1 cellular context compared by ENCODE assay signal in the genomic region with DNA sequence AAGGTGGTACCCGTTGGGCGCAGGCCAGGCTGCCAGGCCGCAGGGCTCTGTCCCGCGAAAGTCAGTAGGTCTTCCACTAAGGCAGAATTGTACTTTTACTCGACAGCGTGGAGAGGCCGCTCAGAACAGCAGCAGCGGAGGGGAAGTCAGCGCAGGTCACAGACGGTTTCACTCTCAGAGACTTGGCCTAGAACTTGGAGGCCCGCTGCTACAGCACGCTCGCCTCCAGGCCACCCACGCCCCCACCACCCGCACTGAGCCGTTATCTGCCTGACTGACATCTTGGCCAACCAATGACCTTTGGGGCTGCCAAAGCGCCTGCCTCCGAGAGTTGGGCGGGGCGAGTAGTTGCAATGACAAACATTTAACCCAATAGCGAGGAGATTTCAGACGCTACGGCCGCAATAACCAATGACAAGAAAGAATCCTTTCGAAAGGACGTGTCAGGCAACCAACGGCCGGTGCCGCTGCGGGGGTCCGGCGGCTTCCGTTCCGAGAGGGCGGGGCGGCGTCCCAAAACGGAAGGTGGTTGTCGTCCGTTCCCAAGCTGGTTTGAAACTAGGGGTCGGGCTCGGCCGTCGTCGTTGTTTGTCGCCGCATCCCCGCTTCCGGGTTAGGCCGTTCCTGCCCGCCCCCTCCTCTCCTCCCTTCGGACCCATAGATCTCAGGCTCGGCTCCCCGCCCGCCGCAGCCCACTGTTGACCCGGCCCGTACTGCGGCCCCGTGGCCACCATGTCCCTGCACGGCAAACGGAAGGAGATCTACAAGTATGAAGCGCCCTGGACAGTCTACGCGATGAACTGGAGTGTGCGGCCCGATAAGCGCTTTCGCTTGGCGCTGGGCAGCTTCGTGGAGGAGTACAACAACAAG.
TF ChIP-seq lines count a peak whose summit lies in the region.

A gene with protein sequence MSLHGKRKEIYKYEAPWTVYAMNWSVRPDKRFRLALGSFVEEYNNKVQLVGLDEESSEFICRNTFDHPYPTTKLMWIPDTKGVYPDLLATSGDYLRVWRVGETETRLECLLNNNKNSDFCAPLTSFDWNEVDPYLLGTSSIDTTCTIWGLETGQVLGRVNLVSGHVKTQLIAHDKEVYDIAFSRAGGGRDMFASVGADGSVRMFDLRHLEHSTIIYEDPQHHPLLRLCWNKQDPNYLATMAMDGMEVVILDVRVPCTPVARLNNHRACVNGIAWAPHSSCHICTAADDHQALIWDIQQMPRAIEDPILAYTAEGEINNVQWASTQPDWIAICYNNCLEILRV (plus strand): TSS at position 532 of the 870 bp plus-strand sequence. CDS start 201 bp downstream, at position 733.

TF ChIP-seq in K562, 482 proteins besides CTCF, POLR2A, EP300 and RAD21 (continued from another document and continues in another):
- TF ChIP-seq RNF2 (IDR thresholded peaks at IDR 0.05) (peak; percentile 80), ZNF143 (CRISPR knock-in tag; IDR thresholded peaks at IDR 0.05) (no peak), NFIX (CRISPR knock-in tag; IDR thresholded peaks at IDR 0.05; ENCODE audit: low read depth) (no peak), RUNX1 (IDR thresholded peaks at IDR 0.05; ENCODE audit: low read depth) (0 out of 2 replicates have a peak, but pooled peaks have one; percentile 44), ZNF197 (CRISPR knock-in tag; IDR thresholded peaks at IDR 0.05; ENCODE audit: low read depth) (no peak), HDAC1 (IDR thresholded peaks at IDR 0.05) (peak in 1 of 2 experiments; percentile 84; a peak in 2 of 4 replicates), HEY1 (CRISPR knock-in tag; IDR thresholded peaks at IDR 0.05; ENCODE audit: borderline replicate concordance) (no peak), DPF2 (IDR thresholded peaks at IDR 0.05) (peak; percentile 10; the same call in 1 of the 2 replicates), DDX20 (tag; IDR thresholded peaks at IDR 0.05; ENCODE audit: low read depth) (no peak), DACH1 (IDR thresholded peaks at IDR 0.05; ENCODE audit: partially characterized antibody) (no peak), IFI16 (CRISPR knock-in tag; IDR thresholded peaks at IDR 0.05) (no peak), ZNF140 (CRISPR knock-in tag; IDR thresholded peaks at IDR 0.05) (no peak), ATF7 (IDR thresholded peaks at IDR 0.05) (peak; percentile 95), CCNT2 (IDR thresholded peaks at IDR 0.05; ENCODE audit: borderline replicate concordance, extremely low read depth, insufficient read length, low read depth, low read length) (peak; percentile 52), ZNF584 (CRISPR knock-in tag; IDR thresholded peaks at IDR 0.05; ENCODE audit: low read depth) (0 out of 2 replicates have a peak, but pooled peaks have one; percentile 40), TRIM24 (IDR thresholded peaks at IDR 0.05) (no peak), ETV6 (IDR thresholded peaks at IDR 0.05; ENCODE audit: borderline replicate concordance in 1 of 2, low read depth in 2 of 2, low read length in 1 of 2) (no peak), ETV6 (CRISPR knock-in tag; IDR thresholded peaks at IDR 0.05; ENCODE audit: borderline replicate concordance) (no peak), ZNF644 (tag; IDR thresholded peaks at IDR 0.05; ENCODE audit: low read depth) (no peak), ZNF212 (CRISPR knock-in tag; IDR thresholded peaks at IDR 0.05) (no peak), MEF2A (IDR thresholded peaks at IDR 0.05; ENCODE audit: control insufficient read depth, low read depth, low read length) (no peak), JUN (IDR thresholded peaks at IDR 0.05; ENCODE audit: borderline replicate concordance, low read depth, low read length) (no peak), JUN (CRISPR knock-in tag; IDR thresholded peaks at IDR 0.05; ENCODE audit: borderline replicate concordance) (no peak; the same call in 1 of the 2 replicates), EWSR1 (IDR thresholded peaks at IDR 0.05; ENCODE audit: borderline replicate concordance, low read depth, partially characterized antibody) (no peak), UBTF (IDR thresholded peaks at IDR 0.05; ENCODE audit: borderline replicate concordance in 1 of 2, low read depth in 2 of 2, low read length in 2 of 2) (peak; percentile 46 to 60; a peak in 2 of 4 replicates), KDM1A (IDR thresholded peaks at IDR 0.05) (no peak), CBX8 (IDR thresholded peaks at IDR 0.05; ENCODE audit: borderline replicate concordance, extremely low read depth, low read depth, low read length, poor library complexity, severe bottlenecking) (no peak), CBFA2T2 (conservative IDR thresholded peaks at IDR 0.05) (no peak), PBX2 (CRISPR knock-in tag; IDR thresholded peaks at IDR 0.05; ENCODE audit: low read depth) (peak; percentile 94), PBX2 (tag; conservative IDR thresholded peaks at IDR 0.05; ENCODE audit: low read depth) (peak; percentile 100), ZNF282 (CRISPR knock-in tag; IDR thresholded peaks at IDR 0.05) (no peak), ZNF778 (CRISPR knock-in tag; IDR thresholded peaks at IDR 0.05) (no peak), CREBBP (IDR thresholded peaks at IDR 0.05; ENCODE audit: low read depth, low read length) (no peak), ZNF79 (CRISPR knock-in tag; IDR thresholded peaks at IDR 0.05; ENCODE audit: low read depth) (no peak), TCF7L2 (IDR thresholded peaks at IDR 0.05; ENCODE audit: low read depth, low read length) (no peak), NEUROD1 (IDR thresholded peaks at IDR 0.05; ENCODE audit: borderline replicate concordance, low read depth, low read length, partially characterized antibody) (peak; percentile 98), WHSC1 (IDR thresholded peaks at IDR 0.05; ENCODE audit: low read length) (no peak), HDAC6 (IDR thresholded peaks at IDR 0.05; ENCODE audit: low read depth, low read length) (no peak), MCM5 (IDR thresholded peaks at IDR 0.05; ENCODE audit: low read depth) (no peak), KDM4B (IDR thresholded peaks at IDR 0.05; ENCODE audit: borderline replicate concordance in 2 of 2, low read depth in 1 of 2) (peak in 1 of 2 experiments; percentile 37; a peak in 2 of 4 replicates), POLR2H (tag; IDR thresholded peaks at IDR 0.05; ENCODE audit: low read depth) (peak; percentile 58; the same call in 1 of the 2 replicates), TAF15 (IDR thresholded peaks at IDR 0.05; ENCODE audit: low read depth, low read length) (no peak)
- TF ChIP-seq, protein P1, sequence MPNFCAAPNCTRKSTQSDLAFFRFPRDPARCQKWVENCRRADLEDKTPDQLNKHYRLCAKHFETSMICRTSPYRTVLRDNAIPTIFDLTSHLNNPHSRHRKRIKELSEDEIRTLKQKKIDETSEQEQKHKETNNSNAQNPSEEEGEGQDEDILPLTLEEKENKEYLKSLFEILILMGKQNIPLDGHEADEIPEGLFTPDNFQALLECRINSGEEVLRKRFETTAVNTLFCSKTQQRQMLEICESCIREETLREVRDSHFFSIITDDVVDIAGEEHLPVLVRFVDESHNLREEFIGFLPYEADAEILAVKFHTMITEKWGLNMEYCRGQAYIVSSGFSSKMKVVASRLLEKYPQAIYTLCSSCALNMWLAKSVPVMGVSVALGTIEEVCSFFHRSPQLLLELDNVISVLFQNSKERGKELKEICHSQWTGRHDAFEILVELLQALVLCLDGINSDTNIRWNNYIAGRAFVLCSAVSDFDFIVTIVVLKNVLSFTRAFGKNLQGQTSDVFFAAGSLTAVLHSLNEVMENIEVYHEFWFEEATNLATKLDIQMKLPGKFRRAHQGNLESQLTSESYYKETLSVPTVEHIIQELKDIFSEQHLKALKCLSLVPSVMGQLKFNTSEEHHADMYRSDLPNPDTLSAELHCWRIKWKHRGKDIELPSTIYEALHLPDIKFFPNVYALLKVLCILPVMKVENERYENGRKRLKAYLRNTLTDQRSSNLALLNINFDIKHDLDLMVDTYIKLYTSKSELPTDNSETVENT (CRISPR knock-in tag; IDR thresholded peaks at IDR 0.05) = peak; percentile 52; the same call in 1 of the 2 replicates
- TF ChIP-seq, protein P2, sequence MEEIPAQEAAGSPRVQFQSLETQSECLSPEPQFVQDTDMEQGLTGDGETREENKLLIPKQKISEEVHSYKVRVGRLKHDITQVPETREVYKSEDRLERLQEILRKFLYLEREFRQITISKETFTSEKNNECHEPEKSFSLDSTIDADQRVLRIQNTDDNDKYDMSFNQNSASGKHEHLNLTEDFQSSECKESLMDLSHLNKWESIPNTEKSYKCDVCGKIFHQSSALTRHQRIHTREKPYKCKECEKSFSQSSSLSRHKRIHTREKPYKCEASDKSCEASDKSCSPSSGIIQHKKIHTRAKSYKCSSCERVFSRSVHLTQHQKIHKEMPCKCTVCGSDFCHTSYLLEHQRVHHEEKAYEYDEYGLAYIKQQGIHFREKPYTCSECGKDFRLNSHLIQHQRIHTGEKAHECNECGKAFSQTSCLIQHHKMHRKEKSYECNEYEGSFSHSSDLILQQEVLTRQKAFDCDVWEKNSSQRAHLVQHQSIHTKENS (CRISPR knock-in tag; IDR thresholded peaks at IDR 0.05) = no peak
- TF ChIP-seq, protein P3, sequence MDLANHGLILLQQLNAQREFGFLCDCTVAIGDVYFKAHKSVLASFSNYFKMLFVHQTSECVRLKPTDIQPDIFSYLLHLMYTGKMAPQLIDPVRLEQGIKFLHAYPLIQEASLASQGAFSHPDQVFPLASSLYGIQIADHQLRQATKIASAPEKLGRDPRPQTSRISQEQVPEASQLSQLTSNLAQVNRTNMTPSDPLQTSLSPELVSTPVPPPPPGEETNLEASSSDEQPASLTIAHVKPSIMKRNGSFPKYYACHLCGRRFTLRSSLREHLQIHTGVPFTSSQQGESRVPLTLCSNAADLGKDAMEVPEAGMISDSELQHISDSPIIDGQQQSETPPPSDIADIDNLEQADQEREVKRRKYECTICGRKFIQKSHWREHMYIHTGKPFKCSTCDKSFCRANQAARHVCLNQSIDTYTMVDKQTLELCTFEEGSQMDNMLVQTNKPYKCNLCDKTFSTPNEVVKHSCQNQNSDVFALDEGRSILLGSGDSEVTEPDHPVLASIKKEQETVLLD (IDR thresholded peaks at IDR 0.05) = no peak
- TF ChIP-seq, protein P4, sequence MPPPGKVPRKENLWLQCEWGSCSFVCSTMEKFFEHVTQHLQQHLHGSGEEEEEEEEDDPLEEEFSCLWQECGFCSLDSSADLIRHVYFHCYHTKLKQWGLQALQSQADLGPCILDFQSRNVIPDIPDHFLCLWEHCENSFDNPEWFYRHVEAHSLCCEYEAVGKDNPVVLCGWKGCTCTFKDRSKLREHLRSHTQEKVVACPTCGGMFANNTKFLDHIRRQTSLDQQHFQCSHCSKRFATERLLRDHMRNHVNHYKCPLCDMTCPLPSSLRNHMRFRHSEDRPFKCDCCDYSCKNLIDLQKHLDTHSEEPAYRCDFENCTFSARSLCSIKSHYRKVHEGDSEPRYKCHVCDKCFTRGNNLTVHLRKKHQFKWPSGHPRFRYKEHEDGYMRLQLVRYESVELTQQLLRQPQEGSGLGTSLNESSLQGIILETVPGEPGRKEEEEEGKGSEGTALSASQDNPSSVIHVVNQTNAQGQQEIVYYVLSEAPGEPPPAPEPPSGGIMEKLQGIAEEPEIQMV (tag; conservative IDR thresholded peaks at IDR 0.05; ENCODE audit: low read depth) = no peak
- TF ChIP-seq, protein P5, sequence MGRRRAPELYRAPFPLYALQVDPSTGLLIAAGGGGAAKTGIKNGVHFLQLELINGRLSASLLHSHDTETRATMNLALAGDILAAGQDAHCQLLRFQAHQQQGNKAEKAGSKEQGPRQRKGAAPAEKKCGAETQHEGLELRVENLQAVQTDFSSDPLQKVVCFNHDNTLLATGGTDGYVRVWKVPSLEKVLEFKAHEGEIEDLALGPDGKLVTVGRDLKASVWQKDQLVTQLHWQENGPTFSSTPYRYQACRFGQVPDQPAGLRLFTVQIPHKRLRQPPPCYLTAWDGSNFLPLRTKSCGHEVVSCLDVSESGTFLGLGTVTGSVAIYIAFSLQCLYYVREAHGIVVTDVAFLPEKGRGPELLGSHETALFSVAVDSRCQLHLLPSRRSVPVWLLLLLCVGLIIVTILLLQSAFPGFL (CRISPR knock-in tag; IDR thresholded peaks at IDR 0.05) = no peak
- TF ChIP-seq, protein P6, sequence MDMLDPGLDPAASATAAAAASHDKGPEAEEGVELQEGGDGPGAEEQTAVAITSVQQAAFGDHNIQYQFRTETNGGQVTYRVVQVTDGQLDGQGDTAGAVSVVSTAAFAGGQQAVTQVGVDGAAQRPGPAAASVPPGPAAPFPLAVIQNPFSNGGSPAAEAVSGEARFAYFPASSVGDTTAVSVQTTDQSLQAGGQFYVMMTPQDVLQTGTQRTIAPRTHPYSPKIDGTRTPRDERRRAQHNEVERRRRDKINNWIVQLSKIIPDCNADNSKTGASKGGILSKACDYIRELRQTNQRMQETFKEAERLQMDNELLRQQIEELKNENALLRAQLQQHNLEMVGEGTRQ (CRISPR knock-in tag; IDR thresholded peaks at IDR 0.05) = no peak
